Comparison of ENCODE assay signal across 1 cellular context in genomic region chr5:121171361-121171760, GRCh38.
TF ChIP-seq lines count a peak whose summit lies in the region.

No MANE protein-coding gene starts in this region.

TF ChIP-seq in GM23338, 12 proteins besides CTCF, POLR2A, EP300 and RAD21 (continued from another document):
- TF ChIP-seq REST (IDR thresholded peaks at IDR 0.05; ENCODE audit: unreplicated experiment) (no peak), ETS1 (IDR thresholded peaks at IDR 0.05) (no peak), EZH2phosphoT487 (IDR thresholded peaks at IDR 0.05; ENCODE audit: unreplicated experiment) (no peak), ZNF114 (CRISPR knock-in tag; IDR thresholded peaks at IDR 0.05) (no peak), NANOG (IDR thresholded peaks at IDR 0.05; ENCODE audit: borderline replicate concordance) (no peak), ZNF331 (CRISPR knock-in tag; IDR thresholded peaks at IDR 0.05; ENCODE audit: low read depth) (no peak), STAT1 (IDR thresholded peaks at IDR 0.05; ENCODE audit: unreplicated experiment) (no peak)
TF ChIP-seq in GM23338: peak in this region for 0.
